ENCODE assay signal across 9 cellular contexts in the genomic region with DNA sequence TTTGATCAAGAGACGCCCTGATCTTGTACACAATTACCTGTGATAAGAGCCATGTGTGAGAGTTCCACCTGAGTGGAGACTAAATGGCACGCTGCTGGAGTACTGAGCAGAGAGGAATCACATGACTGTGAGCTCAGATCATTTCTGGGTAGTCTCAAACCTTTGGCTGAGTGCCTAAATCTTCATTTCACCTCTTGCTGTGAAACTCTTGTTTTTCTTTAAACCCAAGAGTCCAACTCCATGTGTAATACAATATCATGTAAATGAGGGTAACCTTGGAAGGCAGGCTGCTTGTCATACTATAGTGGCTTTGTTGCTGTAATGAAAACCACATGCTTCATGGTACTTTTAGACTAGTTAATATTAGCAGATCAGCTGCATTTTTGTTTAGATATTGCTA.
DNase-seq lines count a peak whose midpoint lies in the region; TF ChIP-seq lines count a peak whose summit lies in the region.
"Had no signal": no experiment of that assay in that cellular context is flagged by ENCODE, and none has a peak within 500 bp of the region (broad histone marks: within the 10 kb centered on the region; RNA-seq: fewer than 3 reads in every experiment).

No MANE protein-coding gene starts in this region.

- H3K36me3 Mint-ChIP-seq in MCF 10A (ENCODE audit: insufficient read depth, unreplicated experiment) = no peaks in the 10 kb centered on the region
- H3K36me3 Mint-ChIP-seq in T-helper 2 cell treated with Interferon-gamma antibody and Interleukin-4, amounts not matched to agents 5 μg/mL and 100 μg/mL, for 36 hours (ENCODE audit: low read depth) = no peaks in the 10 kb centered on the region

- POLR2A ChIA-PET in MCF 10A (lab: Yijun Ruan, JAX) = interaction anchor here (1.5 kb wide), 2 partner anchors 8 to 10 kb away, joined by 3 to 4 read pairs; no protein-coding TSS in a partner anchor

- H3K79me2 ChIP-seq in mammary epithelial cell (ENCODE audit: insufficient read depth, low read length) = no peaks in the 10 kb centered on the region

- no peak for TF ChIP-seq EP300 in transverse colon (IDR thresholded peaks at IDR 0.05; ENCODE audit: low read depth)

- in situ Hi-C loops in mammary epithelial cell (cut with MboI; ENCODE audit: low sequenced_read_pairs in 2 of 2) (no loop called here), transverse colon (cut with MboI; ENCODE audit: low pct_ligation_motif_present in 1 of 4, low pct_unique_long_range_greater_than_20kb in 1 of 4, low sequenced_read_pairs in 3 of 4) (loop anchor here in 2 of 4 donors (25.0 kb wide), 1 partner anchor 511 kb away; no protein-coding TSS in a partner anchor)

- H3K27me3 ChIP-seq in mammary epithelial cell (ENCODE audit: insufficient read depth, low read length) (no peaks in the 10 kb centered on the region), transverse colon (no peaks in the 10 kb centered on the region)

- no peak overlapping the region for H3K9ac ChIP-seq in mammary epithelial cell (ENCODE audit: insufficient read depth, low read length)

- H3K4me1 ChIP-seq in mammary epithelial cell (ENCODE audit: insufficient read depth, low read length) = peaks cover 14% of the 10 kb centered on the region
- peaks cover 0 to 72% (median 33%) of the 10 kb centered on the region in 4 donors for H3K4me1 ChIP-seq in transverse colon

- H3K4me3 Mint-ChIP-seq in MCF 10A (ENCODE audit: unreplicated experiment) = no peak overlapping the region
- no peak overlapping the region for H3K4me3 Mint-ChIP-seq in T-helper 2 cell treated with Interferon-gamma antibody and Interleukin-4, amounts not matched to agents 5 μg/mL and 100 μg/mL, for 36 hours

- H3K4me2 ChIP-seq in mammary epithelial cell (ENCODE audit: insufficient read depth, low read depth, low read length) = no peak overlapping the region

- no peak overlapping the region for H3K27ac ChIP-seq in mammary epithelial cell (ENCODE audit: insufficient read depth, low read depth, low read length)
- peak overlapping the region; percentile 75 to 84 (median 78) for H3K27ac ChIP-seq in transverse colon

- H3K9me3 ChIP-seq in mammary epithelial cell (replicated peaks; ENCODE audit: insufficient read depth, low read length) = no peaks in the 10 kb centered on the region
- no peaks in the 10 kb centered on the region for H3K9me3 ChIP-seq in transverse colon

- dilution Hi-C loops in mammary epithelial cell (cut with HindIII; ENCODE audit: low sequenced_read_pairs) = no loop called here

- H3K27me3 Mint-ChIP-seq in MCF 10A (ENCODE audit: insufficient read depth, unreplicated experiment) = no peaks in the 10 kb centered on the region
- peaks cover 14% of the 10 kb centered on the region for H3K27me3 Mint-ChIP-seq in T-helper 2 cell treated with Interferon-gamma antibody and Interleukin-4, amounts not matched to agents 5 μg/mL and 100 μg/mL, for 36 hours (ENCODE audit: low read depth)

- H3K9me3 Mint-ChIP-seq in MCF 10A (ENCODE audit: unreplicated experiment) = no peaks in the 10 kb centered on the region
- H3K9me3 Mint-ChIP-seq in T-helper 2 cell treated with Interferon-gamma antibody and Interleukin-4, amounts not matched to agents 5 μg/mL and 100 μg/mL, for 36 hours = no peaks in the 10 kb centered on the region

- no peaks in the 10 kb centered on the region for H4K20me1 ChIP-seq in mammary epithelial cell (ENCODE audit: insufficient read depth, low read length)

- H3K4me3 ChIP-seq in mammary epithelial cell (replicated peaks in 1 of 3; ENCODE audit: insufficient read depth in 1 of 3, low read depth in 2 of 3, low read length in 3 of 3) (no peak overlapping the region), fibroblast of the aortic adventitia (ENCODE audit: low read depth, low read length) (no peak overlapping the region), transverse colon (no peak overlapping the region)
- H3K4me3 ChIP-seq: dorsolateral prefrontal cortex had no signal

- H2AFZ ChIP-seq in mammary epithelial cell (ENCODE audit: low read depth, low read length) = no peak overlapping the region

- TF ChIP-seq CTCF in MCF 10A (IDR thresholded peaks at IDR 0.05; ENCODE audit: unreplicated experiment) (no peak), mammary epithelial cell (conservative IDR thresholded peaks at IDR 0.05 in 1 of 2, IDR thresholded peaks at IDR 0.05 in 1 of 2; ENCODE audit: extremely low read depth in 1 of 2, insufficient read depth in 1 of 2, low read depth in 1 of 2, low read length in 2 of 2) (no peak), fibroblast of the aortic adventitia (IDR thresholded peaks at IDR 0.05; ENCODE audit: insufficient read depth, low read length) (no peak), transverse colon (IDR thresholded peaks at IDR 0.05) (no peak)

- no peak for TF ChIP-seq POLR2A in transverse colon (IDR thresholded peaks at IDR 0.05)

- 89% methylated on average over 2 of the region's 2 CpGs for WGBS in mammary epithelial cell (ENCODE audit: low coverage, missing lambda C conversion rate)
- WGBS in transverse colon (ENCODE audit: low coverage in 1 of 2), 2 donors = 33 to 77% methylated on average over 1 to 2 of the region's 2 CpGs

- intact Hi-C loops in MCF 10A (cut with micrococcal nuclease) = no loop called here
- intact Hi-C loops in mammary epithelial cell (cut with micrococcal nuclease) = no loop called here
- intact Hi-C loops in transverse colon (cut with DNase I; ENCODE audit: low total_unique reads) = loop anchor here (10.0 kb wide), 1 partner anchor 519 kb away; no protein-coding TSS in a partner anchor

- DNase-seq in MCF 10A (ENCODE audit: unreplicated experiment) (peak; percentile 42), mammary epithelial cell (no peak), NCI-H526 (lab: John Stamatoyannopoulos, UW) (peak; percentile 20 to 51), fibroblast of the aortic adventitia (ENCODE audit: low read depth) (peak; percentile 92), transverse colon (no peak), Ammon's horn (ENCODE audit: low spot score) (no peak)
- no peak for DNase-seq in T-helper 2 cell treated with Interferon-gamma antibody and Interleukin-4, amounts not matched to agents 5 μg/mL and 100 μg/mL, for 36 hours (ENCODE audit: low spot score)
- DNase-seq in activated T-cell treated with anti-CD3 and anti-CD28 coated beads, Interleukin-2, amount 50 U/mL, for 48 hours = no peak
- DNase-seq: dorsolateral prefrontal cortex had no signal

- CTCF ChIA-PET in MCF 10A (lab: Yijun Ruan, JAX) (interaction anchor here (0.6 to 1.9 kb wide), 5 partner anchors 9 to 758 kb away, joined by 3 to 9 read pairs (median 3); no protein-coding TSS in a partner anchor), mammary epithelial cell (lab: Charles Lee; ENCODE audit: low non-redundant PET) (interaction anchor here (0.6 kb wide), 1 partner anchor 517 kb away, joined by 6 read pairs; no protein-coding TSS in a partner anchor)

- no peaks in the 10 kb centered on the region for H3K4me1 Mint-ChIP-seq in MCF 10A (ENCODE audit: insufficient read depth, unreplicated experiment)
- no peaks in the 10 kb centered on the region for H3K4me1 Mint-ChIP-seq in T-helper 2 cell treated with Interferon-gamma antibody and Interleukin-4, amounts not matched to agents 5 μg/mL and 100 μg/mL, for 36 hours (ENCODE audit: low read depth)

- no peak overlapping the region for H3K27ac Mint-ChIP-seq in MCF 10A (ENCODE audit: low read depth, unreplicated experiment)
- no peak overlapping the region for H3K27ac Mint-ChIP-seq in T-helper 2 cell treated with Interferon-gamma antibody and Interleukin-4, amounts not matched to agents 5 μg/mL and 100 μg/mL, for 36 hours

- H3K36me3 ChIP-seq in mammary epithelial cell (ENCODE audit: insufficient read depth, low read length) (no peaks in the 10 kb centered on the region), transverse colon (no peaks in the 10 kb centered on the region)

- BruUV-seq in MCF 10A (replicated peaks; lab: Mats Ljungman, UMichigan) (no TSS peak), mammary epithelial cell (replicated peaks; lab: Mats Ljungman, UMichigan) (no TSS peak)

Comparison
In these comparisons a context has a peak if more than half of its experiments do, and no peak if none do; other contexts are left out.
1. DNase-seq: peak in MCF 10A (single experiment), NCI-H526 (2 of 2) and fibroblast of the aortic adventitia (single experiment); none in mammary epithelial cell (single experiment), transverse colon (single experiment), T-helper 2 cell treated with Interferon-gamma antibody and Interleukin-4, amounts not matched to agents 5 μg/mL and 100 μg/mL, for 36 hours (single experiment), activated T-cell treated with anti-CD3 and anti-CD28 coated beads, Interleukin-2, amount 50 U/mL, for 48 hours (0 of 2) and Ammon's horn (single experiment).